In the genomic region with DNA sequence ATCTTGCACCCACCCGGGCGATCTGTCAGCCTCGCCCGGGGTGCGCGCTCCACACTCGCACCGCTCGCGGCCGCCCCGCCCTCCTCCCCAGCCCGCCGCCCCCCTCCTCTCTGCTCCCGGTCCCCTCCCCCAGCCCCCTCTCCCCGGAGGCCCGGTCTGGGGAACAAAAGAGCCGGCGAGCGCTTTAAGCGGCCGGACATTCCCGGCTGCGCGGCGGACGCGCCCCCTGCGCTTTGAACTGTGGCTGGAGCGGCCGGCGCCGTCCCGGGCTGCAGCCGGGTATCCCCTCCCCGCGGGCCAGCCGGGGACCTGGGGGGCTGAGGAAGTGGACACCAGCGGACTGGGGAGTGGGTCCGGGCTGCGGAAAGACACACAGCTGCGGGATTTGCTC, we compare ENCODE assay signal across 8 cellular contexts.
DNase-seq lines count a peak whose midpoint lies in the region; ATAC-seq lines count a peak whose summit lies in the region.

A gene (minus strand): TSS at position 27 of the 391 bp plus-strand sequence. CDS start 214 bp downstream, outside the sequence.

- H3K27me3 ChIP-seq in stomach smooth muscle (ENCODE audit: control insufficient read depth in 1 of 2, insufficient read depth in 2 of 2, low read length in 2 of 2), result peaks cover 39 to 41% of the 10 kb centered on the region in 2 donors

- DNase-seq in NCI-H2227 (lab: John Stamatoyannopoulos, UW; ENCODE audit: unreplicated experiment), result peak; percentile 56
- DNase-seq in NCI-H2227 treated with DMSO at 0.1 percent for 48 hours (lab: John Stamatoyannopoulos, UW), result no peak
- DNase-seq in anterior cingulate cortex (lab: John Stamatoyannopoulos, UW), result peak in 36 of 58 donors; percentile 12 to 69 (median 36)
- DNase-seq in iris pigment epithelial cell (ENCODE audit: low read depth), result peak; percentile 17

- peak within 1 kb of the TSS; percentile 77 to 83 for H3K4me3 ChIP-seq in stomach smooth muscle (ENCODE audit: low read length in 2 of 2)

- ATAC-seq in GM21825 (IDR thresholded peaks at IDR 0.05; ENCODE audit: unreplicated experiment) (no peak), GM18907 (IDR thresholded peaks at IDR 0.05; ENCODE audit: unreplicated experiment) (no peak), GM21515 (IDR thresholded peaks at IDR 0.05; ENCODE audit: unreplicated experiment) (no peak)

- no peaks in the 10 kb centered on the region for H3K9me3 ChIP-seq in stomach smooth muscle (ENCODE audit: control insufficient read depth in 2 of 2, low read length in 2 of 2)

- H3K27ac ChIP-seq in stomach smooth muscle (ENCODE audit: low read length), result no peak within 1 kb of the TSS

- no peaks in the 10 kb centered on the region for H3K36me3 ChIP-seq in stomach smooth muscle (ENCODE audit: control insufficient read depth in 2 of 2, insufficient read depth in 2 of 2, low read length in 2 of 2)

- H3K4me1 ChIP-seq in stomach smooth muscle (ENCODE audit: control insufficient read depth, insufficient read depth, low read length), result peaks cover 17% of the 10 kb centered on the region

- no peak within 1 kb of the TSS for H3K9ac ChIP-seq in stomach smooth muscle (ENCODE audit: low read length in 2 of 2)
